Comparison of ENCODE assay signal across 23 cellular contexts in the genomic region with DNA sequence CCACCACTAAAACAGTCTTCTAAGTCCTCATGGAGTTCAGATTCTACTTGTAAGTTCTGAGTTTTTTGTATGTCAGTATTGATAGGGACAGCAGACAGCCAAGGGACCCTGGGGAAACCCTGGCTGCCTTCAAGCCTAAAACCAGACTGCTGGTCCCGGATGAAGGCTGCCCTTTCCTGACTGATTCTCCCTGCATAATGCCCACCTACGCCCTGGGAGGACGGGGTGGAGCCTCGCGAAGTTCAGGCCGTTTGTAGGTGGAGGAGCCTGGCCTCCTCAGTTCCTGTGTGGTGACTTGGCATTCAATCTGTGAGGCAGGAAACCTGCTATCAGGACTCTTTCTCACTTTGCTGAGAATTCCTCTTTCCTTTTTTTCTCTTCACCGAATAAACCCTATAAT.
DNase-seq lines count a peak whose midpoint lies in the region; ATAC-seq, FAIRE-seq and TF ChIP-seq lines count a peak whose summit lies in the region.
"Had no signal": no experiment of that assay in that cellular context is flagged by ENCODE, and none has a peak within 500 bp of the region (broad histone marks: within the 10 kb centered on the region; RNA-seq: fewer than 3 reads in every experiment).

No MANE protein-coding gene starts in this region.

- H3K36me3 Mint-ChIP-seq in activated T-helper 17 cell treated with anti-CD3 and anti-CD28 coated beads, Interleukin-2, amount 50 U/mL, for 72 hours (ENCODE audit: low read depth), result no peaks in the 10 kb centered on the region
- H3K36me3 Mint-ChIP-seq: IgD-negative memory B cell, neural progenitor cell, type B pancreatic cell had no signal

- no peak overlapping the region for H3K4me3 ChIP-seq in spleen
- H3K4me3 ChIP-seq: adrenal gland, HAP-1, neural progenitor cell had no signal

- H3K4me3 Mint-ChIP-seq in activated T-helper 17 cell treated with anti-CD3 and anti-CD28 coated beads, Interleukin-2, amount 50 U/mL, for 72 hours, result no peak overlapping the region
- H3K4me3 Mint-ChIP-seq: neural progenitor cell, T-helper 17 cell, type B pancreatic cell had no signal

- peaks cover 0 to 19% (median 0%) of the 10 kb centered on the region in 8 donors for H3K9me3 ChIP-seq in spleen
- H3K9me3 ChIP-seq: adrenal gland, HAP-1 had no signal

- 20 to 44% (median 31%) methylated on average over 7 of the region's 7 CpGs for WGBS in spleen, 5 donors

- TF ChIP-seq POLR2A in spleen (IDR thresholded peaks at IDR 0.05), result no peak

- no peaks in the 10 kb centered on the region for H3K27me3 Mint-ChIP-seq in activated T-helper 17 cell treated with anti-CD3 and anti-CD28 coated beads, Interleukin-2, amount 50 U/mL, for 72 hours
- H3K27me3 Mint-ChIP-seq: IgD-negative memory B cell, T-helper 17 cell had no signal

- no peak overlapping the region for H3K27ac Mint-ChIP-seq in activated T-helper 17 cell treated with anti-CD3 and anti-CD28 coated beads, Interleukin-2, amount 50 U/mL, for 72 hours
- H3K27ac Mint-ChIP-seq: IgD-negative memory B cell, neural progenitor cell, T-helper 17 cell, type B pancreatic cell had no signal

- ATAC-seq in activated T-helper 17 cell treated with anti-CD3 and anti-CD28 coated beads, Interleukin-2, amount 50 U/mL, for 72 hours (replicated peaks), result peak; percentile 59
- no peak for ATAC-seq in HG02885 (IDR thresholded peaks at IDR 0.05; ENCODE audit: poor library complexity, unreplicated experiment)
- ATAC-seq in activated CD4-positive, CD25-positive, alpha-beta regulatory T cell treated with anti-CD3 and anti-CD28 coated beads, Interleukin-2, amount 50 U/mL, for 24 hours, result no peak
- ATAC-seq: sciatic nerve, T-helper 17 cell had no signal

- intact Hi-C loops in spleen (cut with DNase I; ENCODE audit: low total_unique reads), result no loop called here

- H3K27ac ChIP-seq in spleen, result no peak overlapping the region
- H3K27ac ChIP-seq: adrenal gland, neural progenitor cell, RWPE1 had no signal

- TF ChIP-seq CTCF in spleen (IDR thresholded peaks at IDR 0.05 in 8 of 11, conservative IDR thresholded peaks at IDR 0.05 in 3 of 11), result no peak

- no peak for FAIRE-seq in urothelium cell line (lab: Jason Lieb, UNC)
- FAIRE-seq: frontal cortex had no signal

- H3K9me3 Mint-ChIP-seq in activated T-helper 17 cell treated with anti-CD3 and anti-CD28 coated beads, Interleukin-2, amount 50 U/mL, for 72 hours, result no peaks in the 10 kb centered on the region
- H3K9me3 Mint-ChIP-seq: type B pancreatic cell had no signal

- peak; percentile 6 for DNase-seq in stimulated activated CD4-positive, alpha-beta T cell treated with anti-CD3 and anti-CD28 coated beads, Interleukin-15, amount 100 ng/mL, for 24 hours
- DNase-seq in stimulated activated CD4-positive, alpha-beta T cell treated with anti-CD3 and anti-CD28 coated beads, Interleukin-4, amount 100 ng/mL, for 4 hours, result no peak
- DNase-seq in NCI-H146 (lab: John Stamatoyannopoulos, UW) (peak; percentile 65), urothelium cell line (ENCODE audit: low spot score) (peak; percentile 14), spleen (no peak)
- DNase-seq: activated CD4-positive, alpha-beta T cell treated with anti-CD3 and anti-CD28 coated beads for 1 hour; adrenal gland; DMS 273 treated with DMSO at 0.1 percent for 48 hours; mesenchymal stem cell; NCI-H1048; NCI-H524 treated with DMSO at 0.1 percent for 48 hours; stimulated activated CD4-positive, alpha-beta T cell treated with anti-CD3 and anti-CD28 coated beads, Interleukin-4, amount 100 ng/mL, for 1 hour; T-helper 17 cell had no signal

- no peaks in the 10 kb centered on the region for H3K4me1 Mint-ChIP-seq in activated T-helper 17 cell treated with anti-CD3 and anti-CD28 coated beads, Interleukin-2, amount 50 U/mL, for 72 hours

- no peaks in the 10 kb centered on the region for H3K36me3 ChIP-seq in spleen
- H3K36me3 ChIP-seq: adrenal gland, HAP-1, neural progenitor cell had no signal

- H3K27me3 ChIP-seq in spleen (replicated peaks in 1 of 7), result no peaks in the 10 kb centered on the region
- H3K27me3 ChIP-seq: adrenal gland, neural progenitor cell had no signal

- H3K4me1 ChIP-seq in spleen, result no peaks in the 10 kb centered on the region
- H3K4me1 ChIP-seq: HAP-1, neural progenitor cell had no signal

Comparison
In these comparisons a context has a peak if more than half of its experiments do, and no peak if none do; other contexts are left out.
1. DNase-seq: peak in stimulated activated CD4-positive, alpha-beta T cell treated with anti-CD3 and anti-CD28 coated beads, Interleukin-15, amount 100 ng/mL, for 24 hours (single experiment), NCI-H146 (single experiment) and urothelium cell line (single experiment); none in stimulated activated CD4-positive, alpha-beta T cell treated with anti-CD3 and anti-CD28 coated beads, Interleukin-4, amount 100 ng/mL, for 4 hours (0 of 2) and spleen (single experiment).